In genomic region chrX:46575991-46576392, GRCh38 we compare ENCODE assay signal across 8 cellular contexts. TPM values are rescaled to one million over a fixed set of nuclear protein-coding genes. Genes with fewer than 3 reads are reported as not detected.
DNase-seq lines count a peak whose midpoint lies in the region; ATAC-seq and TF ChIP-seq lines count a peak whose summit lies in the region.

No MANE protein-coding gene starts in this region.

- peak overlapping the region in 2 of 10 donors; percentile 8 to 19 for H3K27ac Mint-ChIP-seq in naive thymus-derived CD8-positive, alpha-beta T cell

- H3K4me3 Mint-ChIP-seq in naive thymus-derived CD8-positive, alpha-beta T cell = peak overlapping the region in 8 of 10 donors; percentile 22 to 81 (median 62)

- H3K4me3 ChIP-seq in KMS-11 (IDR thresholded peaks at IDR 0.05; ENCODE audit: insufficient read depth, low read depth, low read length) = no peak overlapping the region

- peaks cover 0 to 2% (median 0%) of the 10 kb centered on the region in 9 donors for H3K9me3 Mint-ChIP-seq in naive thymus-derived CD8-positive, alpha-beta T cell

- peak overlapping the region; percentile 22 for H3K4me2 ChIP-seq in KMS-11

- no peak for TF ChIP-seq CTCF in KMS-11 (conservative IDR thresholded peaks at IDR 0.05; ENCODE audit: low read depth, low read length)

- H3K27me3 ChIP-seq in KMS-11 (ENCODE audit: insufficient read depth, low read depth) = no peaks in the 10 kb centered on the region

- no peaks in the 10 kb centered on the region for H4K20me1 ChIP-seq in KMS-11 (ENCODE audit: insufficient read depth)

- POLR2A ChIA-PET in naive thymus-derived CD8-positive, alpha-beta T cell (lab: Charles Lee) = interaction anchor here (0.8 kb wide), 1 partner anchor 12 kb away, joined by 8 read pairs; no protein-coding TSS in a partner anchor

- H2AFZ ChIP-seq in KMS-11 (ENCODE audit: low read depth) = no peak overlapping the region

- H3K27ac ChIP-seq in KMS-11 = no peak overlapping the region

- H3K4me1 ChIP-seq in KMS-11 (ENCODE audit: low read depth, poor library complexity, severe bottlenecking) = peaks cover 22% of the 10 kb centered on the region

- peaks cover 0 to 17% (median 4%) of the 10 kb centered on the region in 5 donors for H3K27me3 Mint-ChIP-seq in naive thymus-derived CD8-positive, alpha-beta T cell

- H3K79me2 ChIP-seq in KMS-11 (ENCODE audit: insufficient read depth, low read depth) = no peaks in the 10 kb centered on the region

- DNase-seq in CMK (ENCODE audit: low read depth) (peak; percentile 74), dedifferentiated amniotic fluid mesenchymal stem cell (ENCODE audit: extremely low spot score) (peak; percentile 39), NCI-H1436 treated with DMSO at 0.1 percent for 48 hours (lab: John Stamatoyannopoulos, UW) (no peak)
- DNase-seq in naive thymus-derived CD8-positive, alpha-beta T cell = no peak

- peaks cover 0 to 4% (median 0%) of the 10 kb centered on the region in 3 donors for H3K36me3 Mint-ChIP-seq in naive thymus-derived CD8-positive, alpha-beta T cell

- no peak overlapping the region for H3K9ac ChIP-seq in KMS-11

- peaks cover 2 to 44% (median 27%) of the 10 kb centered on the region in 4 donors for H3K4me1 Mint-ChIP-seq in naive thymus-derived CD8-positive, alpha-beta T cell

- no peaks in the 10 kb centered on the region for H3K36me3 ChIP-seq in KMS-11 (ENCODE audit: insufficient read depth)

- no peak for ATAC-seq in naive thymus-derived CD8-positive, alpha-beta T cell
- no peak for ATAC-seq in GM19328 (IDR thresholded peaks at IDR 0.05; ENCODE audit: unreplicated experiment)
- no peak for ATAC-seq in GM21786 (IDR thresholded peaks at IDR 0.05; ENCODE audit: unreplicated experiment)
- ATAC-seq in GM21528 (IDR thresholded peaks at IDR 0.05; ENCODE audit: low FRiP score, unreplicated experiment) = no peak

RNA-seq across cellular contexts. Expression of gene CHST7, which starts 2.4 kb away (rescaled TPM):
- total RNA-seq in naive thymus-derived CD8-positive, alpha-beta T cell = under 1 TPM; 0.52 to 0.74 TPM
- polyA plus RNA-seq in naive thymus-derived CD8-positive, alpha-beta T cell = 1 to 10 TPM in 1 of 3 donors, under 1 TPM in 2; 0.11 to 1.1 (median 0.60) TPM

RNA-seq across cellular contexts. Expression of gene ZNF674, which starts 30.8 kb away (rescaled TPM):
- 1 to 10 TPM; 4.4 to 6.0 TPM for total RNA-seq in naive thymus-derived CD8-positive, alpha-beta T cell
- polyA plus RNA-seq in naive thymus-derived CD8-positive, alpha-beta T cell = under 1 TPM in 2 of 3 donors, not detected in 1; 0.36 to 0.79 TPM

Comparison
In these comparisons a context has a peak if more than half of its experiments do, and no peak if none do; other contexts are left out.
1. DNase-seq: peak in CMK (single experiment) and dedifferentiated amniotic fluid mesenchymal stem cell (single experiment); none in naive thymus-derived CD8-positive, alpha-beta T cell (0 of 10) and NCI-H1436 treated with DMSO at 0.1 percent for 48 hours (single experiment).